In genomic region chr16:87682852-87683399, GRCh38 we compare ENCODE assay signal across 24 cellular contexts.
A peak's percentile ranks its signal among the peaks of the same experiment; 100 is the strongest.
DNase-seq lines count a peak whose midpoint lies in the region; ATAC-seq and TF ChIP-seq lines count a peak whose summit lies in the region.
"Had no signal": no experiment of that assay in that cellular context is flagged by ENCODE, and none has a peak within 500 bp of the region (broad histone marks: within the 10 kb centered on the region; RNA-seq: fewer than 3 reads in every experiment).

No MANE protein-coding gene starts in this region.

- H3K27ac Mint-ChIP-seq in neural crest cell (ENCODE audit: unreplicated experiment), result peak overlapping the region; percentile 43
- H3K27ac Mint-ChIP-seq in activated naive CD8-positive, alpha-beta T cell treated with anti-CD3 and anti-CD28 coated beads for 36 hours, result no peak overlapping the region
- H3K27ac Mint-ChIP-seq: CD8-positive, alpha-beta memory T cell had no signal

- no peak overlapping the region for H4K5ac ChIP-seq in IMR-90 (ENCODE audit: low read depth, low read length)

- TF ChIP-seq CTCF in SK-N-SH (IDR thresholded peaks at IDR 0.05), result no peak
- TF ChIP-seq CTCF in IMR-90 (conservative IDR thresholded peaks at IDR 0.05; ENCODE audit: low read depth, low read length), result no peak
- TF ChIP-seq CTCF in neural crest cell (conservative IDR thresholded peaks at IDR 0.05), result no peak
- no peak for TF ChIP-seq CTCF in osteoblast (IDR thresholded peaks at IDR 0.05; ENCODE audit: extremely low read depth, low read depth, low read length)
- no peak for TF ChIP-seq CTCF in GM13977 (IDR thresholded peaks at IDR 0.05; ENCODE audit: extremely low read depth, insufficient read depth, missing control alignments)

- DNase-seq in SK-N-SH (no peak), IMR-90 (no peak), neural crest cell (ENCODE audit: low read depth, low spot score) (no peak), osteoblast (ENCODE audit: insufficient read length, low spot score, missing footprints) (peak; percentile 89), foreskin melanocyte (no peak), GM13977 (ENCODE audit: low spot score) (no peak)
- DNase-seq in activated naive CD8-positive, alpha-beta T cell treated with anti-CD3 and anti-CD28 coated beads for 36 hours, result no peak
- DNase-seq: ACHN; BE2C; C1 segment of cervical spinal cord; CD4-positive, alpha-beta memory T cell; CD8-positive, alpha-beta memory T cell; COR-L47; DMS 273 treated with DMSO at 0.1 percent for 48 hours; DMS153; DMS79; DND-41; EL; GDM1 had no signal

- TF ChIP-seq EP300 in SK-N-SH (IDR thresholded peaks at IDR 0.05; ENCODE audit: borderline replicate concordance in 1 of 2, low read depth in 1 of 2, low read length in 1 of 2), result no peak

- TF ChIP-seq RAD21 in SK-N-SH (IDR thresholded peaks at IDR 0.05; ENCODE audit: low read length) (no peak), IMR-90 (IDR thresholded peaks at IDR 0.05; ENCODE audit: low read length) (no peak)

- H3K27me3 ChIP-seq in SK-N-SH (ENCODE audit: insufficient read depth) (no peaks in the 10 kb centered on the region; the same call in 1 of the 2 replicates), IMR-90 (ENCODE audit: control insufficient read depth, insufficient read depth, low read length) (peaks cover 21% of the 10 kb centered on the region; the same call in 1 of the 2 replicates), osteoblast (ENCODE audit: insufficient read depth, low read length) (peaks cover 31% of the 10 kb centered on the region)
- H3K27me3 ChIP-seq: BE2C, BLaER1 had no signal

- no peak for ATAC-seq in SK-N-SH treated with all-trans-retinoic acid at 6 μM for 48 hours
- no peak for ATAC-seq in IMR-90 (ENCODE audit: low read depth)

- H2BK15ac ChIP-seq in IMR-90 (ENCODE audit: low read depth, low read length), result no peak overlapping the region

- no peak overlapping the region for H2BK20ac ChIP-seq in IMR-90 (ENCODE audit: low read depth, low read length)

- H3K79me2 ChIP-seq in SK-N-SH (ENCODE audit: insufficient read depth), result no peaks in the 10 kb centered on the region
- H3K79me2 ChIP-seq in osteoblast (ENCODE audit: insufficient read depth, low read length), result no peaks in the 10 kb centered on the region

- H3K56ac ChIP-seq in IMR-90 (ENCODE audit: extremely low read depth, insufficient read depth, low read length), result no peak overlapping the region

- intact Hi-C loops in IMR-90 (cut with micrococcal nuclease), result no loop called here

- H3K9ac ChIP-seq in SK-N-SH (no peak overlapping the region), IMR-90 (ENCODE audit: low read depth, low read length) (no peak overlapping the region)
- H3K9ac ChIP-seq: BLaER1 had no signal

- 0 out of 2 replicates have a peak overlapping the region, but pooled peaks have one; percentile 49 for H3K4me2 ChIP-seq in SK-N-SH
- H3K4me2 ChIP-seq in IMR-90 (ENCODE audit: low read depth, low read length), result no peak overlapping the region
- H3K4me2 ChIP-seq in osteoblast (ENCODE audit: insufficient read depth, low read length), result no peak overlapping the region

- H3K9me1 ChIP-seq in IMR-90 (ENCODE audit: insufficient read depth, low read length), result no peaks in the 10 kb centered on the region

- no peak overlapping the region for H3K4ac ChIP-seq in IMR-90 (ENCODE audit: low read depth, low read length)

- BruUV-seq in IMR-90 (replicated peaks; lab: Mats Ljungman, UMichigan), result no TSS peak

- no peaks in the 10 kb centered on the region for H3K79me1 ChIP-seq in IMR-90 (ENCODE audit: low read depth in 1 of 2, low read length in 2 of 2)

- CTCF ChIA-PET in SK-N-SH (lab: Yijun Ruan, JAX) (interaction anchor here (1.5 kb wide), 2 partner anchors 30 to 87 kb away, joined by 3 read pairs; no protein-coding TSS in a partner anchor), IMR-90 (lab: Yijun Ruan, JAX) (no interaction called here)

- no peak overlapping the region for H4K91ac ChIP-seq in IMR-90 (ENCODE audit: insufficient read depth, low read depth, low read length)

- 74% methylated on average over 7 of the region's 18 CpGs for WGBS in SK-N-SH (ENCODE audit: low lambda C conversion rate)
- 81% methylated on average over 3 of the region's 18 CpGs; no CpG with 5 or more reads in 1 of the 2 experiments for WGBS in IMR-90 (ENCODE audit: extremely low coverage in 2 of 2, insufficient read length in 1 of 2), 2 experiments

- dilution Hi-C loops in IMR-90 (cut with HindIII; ENCODE audit: low sequenced_read_pairs, unreplicated experiment), result no loop called here

- no peaks in the 10 kb centered on the region for H3K27me3 Mint-ChIP-seq in neural crest cell (ENCODE audit: low read depth)
- H3K27me3 Mint-ChIP-seq in activated naive CD8-positive, alpha-beta T cell treated with anti-CD3 and anti-CD28 coated beads for 36 hours, result no peaks in the 10 kb centered on the region
- H3K27me3 Mint-ChIP-seq: CD4-positive, CD25-positive, alpha-beta regulatory T cell had no signal

- POLR2A ChIA-PET in SK-N-SH (lab: Yijun Ruan, JAX), result no interaction called here
- POLR2A ChIA-PET in IMR-90 (lab: Charles Lee; ENCODE audit: unreplicated experiment), result no interaction called here

- H3K4me3 ChIP-seq in SK-N-SH (ENCODE audit: low read depth in 2 of 2, low read length in 1 of 2) (no peak overlapping the region), IMR-90 (ENCODE audit: insufficient read depth, low read depth, low read length) (no peak overlapping the region), osteoblast (ENCODE audit: insufficient read depth, low read length) (no peak overlapping the region)
- H3K4me3 ChIP-seq: BLaER1, GM12878 had no signal

- H3K14ac ChIP-seq in IMR-90 (replicated peaks; ENCODE audit: low read depth, low read length), result no peak overlapping the region

- no peak overlapping the region for H3K27ac ChIP-seq in SK-N-SH (ENCODE audit: low read depth in 2 of 2, low read length in 1 of 2)
- H3K27ac ChIP-seq in IMR-90 (ENCODE audit: insufficient read depth, low read length), result no peak overlapping the region
- no peak overlapping the region for H3K27ac ChIP-seq in osteoblast (ENCODE audit: low read depth, low read length)
- H3K27ac ChIP-seq: BLaER1 had no signal

- H3K9me3 Mint-ChIP-seq in neural crest cell, result no peaks in the 10 kb centered on the region
- H3K9me3 Mint-ChIP-seq in activated naive CD8-positive, alpha-beta T cell treated with anti-CD3 and anti-CD28 coated beads for 36 hours, result no peaks in the 10 kb centered on the region
- H3K9me3 Mint-ChIP-seq: CD14-positive monocyte; CD4-positive, alpha-beta memory T cell; CD4-positive, CD25-positive, alpha-beta regulatory T cell; CD8-positive, alpha-beta memory T cell had no signal

- no peaks in the 10 kb centered on the region for H3F3A ChIP-seq in SK-N-SH (replicated peaks; ENCODE audit: insufficient read depth)

- H3K9me2 ChIP-seq in SK-N-SH, result no peaks in the 10 kb centered on the region

- no peaks in the 10 kb centered on the region for H3K4me1 Mint-ChIP-seq in neural crest cell
- H3K4me1 Mint-ChIP-seq in activated naive CD8-positive, alpha-beta T cell treated with anti-CD3 and anti-CD28 coated beads for 36 hours, result peaks cover 10% of the 10 kb centered on the region

- H3K9me3 ChIP-seq in SK-N-SH (no peaks in the 10 kb centered on the region), IMR-90 (ENCODE audit: control insufficient read depth, insufficient read depth, low read length) (no peaks in the 10 kb centered on the region), osteoblast (ENCODE audit: low read depth, low read length) (no peaks in the 10 kb centered on the region)
- H3K9me3 ChIP-seq: BE2C, BLaER1 had no signal

- no peak overlapping the region for H3K4me3 Mint-ChIP-seq in neural crest cell
- H3K4me3 Mint-ChIP-seq in activated naive CD8-positive, alpha-beta T cell treated with anti-CD3 and anti-CD28 coated beads for 36 hours, result no peak overlapping the region
- H3K4me3 Mint-ChIP-seq: CD14-positive monocyte; CD4-positive, alpha-beta memory T cell; CD4-positive, CD25-positive, alpha-beta regulatory T cell; CD8-positive, alpha-beta memory T cell had no signal

- H3K36me3 ChIP-seq in SK-N-SH (replicated peaks in 1 of 2; ENCODE audit: control insufficient read depth in 1 of 2, insufficient read depth in 2 of 2, low read length in 1 of 2) (no peaks in the 10 kb centered on the region), IMR-90 (ENCODE audit: control insufficient read depth, insufficient read depth, low read length) (no peaks in the 10 kb centered on the region), osteoblast (ENCODE audit: insufficient read depth, low read length) (no peaks in the 10 kb centered on the region)
- H3K36me3 ChIP-seq: BE2C, BLaER1 had no signal

- H2BK120ac ChIP-seq in IMR-90 (ENCODE audit: low read depth, low read length), result no peak overlapping the region

- TF ChIP-seq POLR2A in IMR-90 (IDR thresholded peaks at IDR 0.05; ENCODE audit: low read depth, low read length), result no peak

- H4K8ac ChIP-seq in IMR-90 (ENCODE audit: low read depth in 2 of 2, low read length in 2 of 2), result no peak overlapping the region

- H4K20me1 ChIP-seq in SK-N-SH (ENCODE audit: insufficient read depth), result no peaks in the 10 kb centered on the region
- H4K20me1 ChIP-seq in IMR-90 (ENCODE audit: insufficient read depth, low read length), result no peaks in the 10 kb centered on the region
- H4K20me1 ChIP-seq in osteoblast (ENCODE audit: insufficient read depth, low read length), result no peaks in the 10 kb centered on the region
- H4K20me1 ChIP-seq: BLaER1 had no signal

- H2AFZ ChIP-seq in SK-N-SH (ENCODE audit: low read depth) (no peak overlapping the region), IMR-90 (replicated peaks; ENCODE audit: low read length, poor library complexity) (no peak overlapping the region), osteoblast (ENCODE audit: low read length) (no peak overlapping the region)

- H2BK5ac ChIP-seq in IMR-90 (ENCODE audit: low read depth, low read length, poor library complexity, severe bottlenecking), result no peak overlapping the region

- H3K23ac ChIP-seq in IMR-90 (ENCODE audit: low read depth, low read length), result no peak overlapping the region

- H2AK5ac ChIP-seq in IMR-90 (ENCODE audit: low read depth, low read length), result peak overlapping the region; percentile 68; the same call in 1 of the 2 replicates

- H3K36me3 Mint-ChIP-seq in neural crest cell (ENCODE audit: low read depth), result no peaks in the 10 kb centered on the region
- no peaks in the 10 kb centered on the region for H3K36me3 Mint-ChIP-seq in activated naive CD8-positive, alpha-beta T cell treated with anti-CD3 and anti-CD28 coated beads for 36 hours
- H3K36me3 Mint-ChIP-seq: CD14-positive monocyte; CD4-positive, alpha-beta memory T cell; CD4-positive, CD25-positive, alpha-beta regulatory T cell; CD8-positive, alpha-beta memory T cell had no signal

- no peak overlapping the region for H2AK9ac ChIP-seq in IMR-90 (replicated peaks; ENCODE audit: low read depth, low read length, poor library complexity)

- in situ Hi-C loops in IMR-90 (cut with MboI; ENCODE audit: low sequenced_read_pairs) (no loop called here), GM13977 (cut with MboI; ENCODE audit: low pct_unique_long_range_greater_than_20kb, low sequenced_read_pairs, unreplicated experiment) (no loop called here)

- no peak overlapping the region for H3K18ac ChIP-seq in IMR-90 (ENCODE audit: low read depth, low read length)

- peaks cover 0 to 3% of the 10 kb centered on the region in 2 experiments; a peak in 1 of 4 replicates for H3K4me1 ChIP-seq in SK-N-SH (ENCODE audit: control insufficient read depth in 1 of 2, insufficient read depth in 2 of 2, low read depth in 1 of 2, low read length in 1 of 2)
- peaks cover 9% of the 10 kb centered on the region for H3K4me1 ChIP-seq in IMR-90 (ENCODE audit: control insufficient read depth, insufficient read depth, low read length)
- H3K4me1 ChIP-seq in osteoblast (ENCODE audit: insufficient read depth, low read length), result peaks cover 8% of the 10 kb centered on the region
- H3K4me1 ChIP-seq: BE2C had no signal
